ENCODE assay signal across 15 cellular contexts in genomic region chr14:60805881-60806569, GRCh38.
A peak's percentile ranks its signal among the peaks of the same experiment; 100 is the strongest.
DNase-seq lines count a peak whose midpoint lies in the region; ATAC-seq, FAIRE-seq and TF ChIP-seq lines count a peak whose summit lies in the region.
"Had no signal": no experiment of that assay in that cellular context is flagged by ENCODE, and none has a peak within 500 bp of the region (broad histone marks: within the 10 kb centered on the region; RNA-seq: fewer than 3 reads in every experiment).

No MANE protein-coding gene starts in this region.

- H3K9me3 Mint-ChIP-seq in activated CD4-positive, alpha-beta memory T cell treated with anti-CD3 and anti-CD28 coated beads for 36 hours: no peaks in the 10 kb centered on the region
- H3K9me3 Mint-ChIP-seq: T-cell had no signal

- TF ChIP-seq CTCF in HEK293 (tag by site-specific recombination; IDR thresholded peaks at IDR 0.05) (no peak), GM12878 (IDR thresholded peaks at IDR 0.05 in 2 of 3, conservative IDR thresholded peaks at IDR 0.05 in 1 of 3; ENCODE audit: control insufficient read depth in 2 of 3, extremely low read depth in 1 of 3, insufficient read depth in 1 of 3, low read depth in 3 of 3, low read length in 3 of 3) (no peak), transverse colon (IDR thresholded peaks at IDR 0.05) (no peak)

- POLR2A ChIA-PET in HEK293 (lab: Yijun Ruan, JAX): no interaction called here
- POLR2A ChIA-PET in GM12878 (lab: Charles Lee): no interaction called here
- POLR2A ChIA-PET in activated CD4-positive, alpha-beta memory T cell treated with anti-CD3 and anti-CD28 coated beads for 36 hours (lab: Charles Lee): no interaction called here

- ATAC-seq in GM12878 (peak; percentile 14; the same call in 1 of the 3 replicates), left colon (no peak)
- ATAC-seq: T-cell had no signal

- H4K20me1 ChIP-seq in GM12878 (ENCODE audit: control insufficient read depth, insufficient read depth): no peaks in the 10 kb centered on the region

- no peak for TF ChIP-seq EP300 in GM12878 (IDR thresholded peaks at IDR 0.05; ENCODE audit: borderline replicate concordance in 1 of 2, control insufficient read depth in 1 of 2, low read depth in 2 of 2, low read length in 2 of 2)
- no peak for TF ChIP-seq EP300 in transverse colon (IDR thresholded peaks at IDR 0.05; ENCODE audit: low read depth)

- no peaks in the 10 kb centered on the region for H3K27me3 ChIP-seq in GM12878 (replicated peaks in 1 of 2; ENCODE audit: control insufficient read depth in 2 of 2, insufficient read depth in 2 of 2, low read length in 1 of 2)
- H3K27me3 ChIP-seq in transverse colon: no peaks in the 10 kb centered on the region
- H3K27me3 ChIP-seq: BE2C, esophagus squamous epithelium had no signal

- BruUV-seq in GM12878 (replicated peaks; lab: Mats Ljungman, UMichigan): no TSS peak

- no peak overlapping the region for H3K4me2 ChIP-seq in GM12878 (ENCODE audit: control insufficient read depth, insufficient read depth)

- no peak for TF ChIP-seq POLR2A in GM12878 (IDR thresholded peaks at IDR 0.05; ENCODE audit: low read depth, low read length)
- no peak for TF ChIP-seq POLR2A in transverse colon (IDR thresholded peaks at IDR 0.05)

- SMC1A ChIA-PET in GM12878 (lab: Charles Lee; ENCODE audit: uncharacterized antibody, unreplicated experiment): no interaction called here

- no peak overlapping the region for H3K27ac Mint-ChIP-seq in activated CD4-positive, alpha-beta memory T cell treated with anti-CD3 and anti-CD28 coated beads for 36 hours
- H3K27ac Mint-ChIP-seq: T-cell had no signal

- CTCF ChIA-PET in HEK293 (lab: Yijun Ruan, JAX) (no interaction called here), GM12878 (lab: Yijun Ruan, JAX) (no interaction called here)
- CTCF ChIA-PET in activated CD4-positive, alpha-beta memory T cell treated with anti-CD3 and anti-CD28 coated beads for 36 hours (lab: Charles Lee): no interaction called here

- intact Hi-C loops in GM12878 (cut with micrococcal nuclease; ENCODE audit: unreplicated experiment): no loop called here
- intact Hi-C loops in left colon (cut with DNase I, micrococcal nuclease): no loop called here
- intact Hi-C loops in transverse colon (cut with DNase I; ENCODE audit: low total_unique reads): no loop called here
- intact Hi-C loops in activated CD4-positive, alpha-beta memory T cell treated with anti-CD3 and anti-CD28 coated beads for 36 hours (cut with micrococcal nuclease): no loop called here

- H3K36me3 ChIP-seq in HEK293 (ENCODE audit: control insufficient read depth in 2 of 2, insufficient read depth in 1 of 2, low read length in 2 of 2) (peaks cover 0 to 3% of the 10 kb centered on the region in 2 experiments; a peak in 2 of 3 replicates), GM12878 (ENCODE audit: control insufficient read depth in 2 of 2, insufficient read depth in 2 of 2, low read length in 1 of 2) (no peaks in the 10 kb centered on the region), transverse colon (no peaks in the 10 kb centered on the region)
- H3K36me3 ChIP-seq: BE2C, esophagus squamous epithelium had no signal

- no peak overlapping the region for H3K9ac ChIP-seq in GM12878 (ENCODE audit: control insufficient read depth, insufficient read depth, low read length)

- H3K36me3 Mint-ChIP-seq in activated CD4-positive, alpha-beta memory T cell treated with anti-CD3 and anti-CD28 coated beads for 36 hours: peaks cover 9% of the 10 kb centered on the region

- TF ChIP-seq RAD21 in GM12878 (IDR thresholded peaks at IDR 0.05; ENCODE audit: insufficient read depth, low read depth, low read length): no peak

- H3K27ac ChIP-seq in HEK293 (ENCODE audit: extremely low read depth, low read depth, low read length) (no peak overlapping the region), GM12878 (ENCODE audit: control insufficient read depth, insufficient read depth) (no peak overlapping the region), transverse colon (no peak overlapping the region)
- H3K27ac ChIP-seq: esophagus squamous epithelium had no signal

- no peaks in the 10 kb centered on the region for H3K79me2 ChIP-seq in GM12878 (ENCODE audit: control insufficient read depth, insufficient read depth, low read length)

- H3K4me3 ChIP-seq in HEK293 (ENCODE audit: low read depth, low read length): no peak overlapping the region
- H3K4me3 ChIP-seq in GM12878: no peak overlapping the region
- no peak overlapping the region for H3K4me3 ChIP-seq in transverse colon
- H3K4me3 ChIP-seq: esophagus squamous epithelium had no signal

- no peak overlapping the region for H2AFZ ChIP-seq in GM12878 (ENCODE audit: control insufficient read depth, low read depth, low read length)

- H3K9me3 ChIP-seq in HEK293 (ENCODE audit: control insufficient read depth, insufficient read depth, low read depth, low read length) (no peaks in the 10 kb centered on the region), GM12878 (replicated peaks; ENCODE audit: control insufficient read depth, insufficient read depth, low read length) (no peaks in the 10 kb centered on the region; the same call in 2 of the 3 replicates), transverse colon (no peaks in the 10 kb centered on the region)
- H3K9me3 ChIP-seq: BE2C, esophagus squamous epithelium had no signal

- no peaks in the 10 kb centered on the region for H3K27me3 Mint-ChIP-seq in activated CD4-positive, alpha-beta memory T cell treated with anti-CD3 and anti-CD28 coated beads for 36 hours
- H3K27me3 Mint-ChIP-seq: T-cell had no signal

- H3K4me1 Mint-ChIP-seq in activated CD4-positive, alpha-beta memory T cell treated with anti-CD3 and anti-CD28 coated beads for 36 hours (ENCODE audit: low read depth): peaks cover 6% of the 10 kb centered on the region
- H3K4me1 Mint-ChIP-seq: T-cell had no signal

- 0 out of 2 replicates have a peak, but pooled peaks cover 5% of the 10 kb centered on the region for H3K4me1 ChIP-seq in HEK293 (ENCODE audit: control insufficient read depth, insufficient read depth, low read length)
- no peaks in the 10 kb centered on the region for H3K4me1 ChIP-seq in GM12878 (ENCODE audit: control insufficient read depth, insufficient read depth, low read length)
- H3K4me1 ChIP-seq in transverse colon: no peaks in the 10 kb centered on the region
- H3K4me1 ChIP-seq: BE2C, esophagus squamous epithelium had no signal

- DNase-seq in AG08395 (ENCODE audit: low spot score) (peak; percentile 25), GM12878 (ENCODE audit: low read depth, low spot score) (no peak), hepatic stellate cell (ENCODE audit: low spot score) (peak; percentile 11), left colon (no peak), transverse colon (no peak)
- DNase-seq in activated CD4-positive, alpha-beta memory T cell treated with anti-CD3 and anti-CD28 coated beads for 36 hours: no peak
- DNase-seq in activated CD4-positive, alpha-beta T cell treated with anti-CD3 and anti-CD28 coated beads for 1 hour: no peak
- DNase-seq: activated gamma-delta T cell treated with Interleukin-2 at 50 U/mL for 16 hours; BE2C; esophagus squamous epithelium; MM.1S; stimulated activated CD4-positive, alpha-beta T cell treated with anti-CD3 and anti-CD28 coated beads, Interleukin-4, amount 100 ng/mL, for 24 hours; stimulated activated naive CD4-positive, alpha-beta T cell; T-cell had no signal

- in situ Hi-C loops in GM12878 (cut with MboI) (no loop called here), transverse colon (cut with MboI; ENCODE audit: low pct_ligation_motif_present in 1 of 4, low pct_unique_long_range_greater_than_20kb in 1 of 4, low sequenced_read_pairs in 3 of 4) (no loop called here)

- 95% methylated on average over 2 of the region's 2 CpGs for WGBS in GM12878 (ENCODE audit: insufficient coverage, insufficient replicate concordance, low lambda C conversion rate, missing lambda C conversion rate)
- 98 to 100% methylated on average over 1 to 2 of the region's 2 CpGs for WGBS in transverse colon (ENCODE audit: low coverage in 1 of 2), 2 donors

- FAIRE-seq in GM12878 (lab: Jason Lieb, UNC): no peak

- RAD21 ChIA-PET in GM12878 (lab: Charles Lee; ENCODE audit: unreplicated experiment): interaction anchor here (1.0 kb wide), 1 partner anchor 11 kb away, joined by 3 read pairs; no protein-coding TSS in a partner anchor

- H3K4me3 Mint-ChIP-seq in activated CD4-positive, alpha-beta memory T cell treated with anti-CD3 and anti-CD28 coated beads for 36 hours: no peak overlapping the region
- H3K4me3 Mint-ChIP-seq: T-cell had no signal

TF ChIP-seq in HEK293, 187 proteins besides CTCF, POLR2A, EP300 and RAD21:
- TF ChIP-seq ZBTB20 (tag by site-specific recombination; IDR thresholded peaks at IDR 0.05) (no peak), ZNF549 (tag by site-specific recombination; IDR thresholded peaks at IDR 0.05) (no peak), SP7 (tag by site-specific recombination; IDR thresholded peaks at IDR 0.05) (peak; percentile 20; the same call in 1 of the 2 replicates), BCL11A (tag by site-specific recombination; IDR thresholded peaks at IDR 0.05; ENCODE audit: low read depth) (no peak)

TF ChIP-seq in GM12878, 131 proteins besides CTCF, POLR2A, EP300 and RAD21 (continues in another document):
- TF ChIP-seq ESRRA (IDR thresholded peaks at IDR 0.05; ENCODE audit: low read length) (no peak), ZBTB40 (IDR thresholded peaks at IDR 0.05; ENCODE audit: borderline replicate concordance) (no peak)

Comparison
In these comparisons a context has a peak if more than half of its experiments do, and no peak if none do; other contexts are left out.
1. DNase-seq: peak in AG08395 (single experiment) and hepatic stellate cell (single experiment); none in GM12878 (single experiment), left colon (0 of 2), transverse colon (single experiment), activated CD4-positive, alpha-beta memory T cell treated with anti-CD3 and anti-CD28 coated beads for 36 hours (single experiment) and activated CD4-positive, alpha-beta T cell treated with anti-CD3 and anti-CD28 coated beads for 1 hour (single experiment).